8 cellular contexts compared by ENCODE assay signal in genomic region chrX:151920530-151920929, GRCh38. TPM values are rescaled to one million over a fixed set of nuclear protein-coding genes. Genes with fewer than 3 reads are reported as not detected.
"Had no signal": no experiment of that assay in that cellular context is flagged by ENCODE, and none has a peak within 500 bp of the region (broad histone marks: within the 10 kb centered on the region; RNA-seq: fewer than 3 reads in every experiment).

No MANE protein-coding gene starts in this region.

- DNase-seq: IMR-90, KBM-7 had no signal

- H3K27ac ChIP-seq: HL-60 had no signal

- ATAC-seq: HepG2, K562 had no signal

- H3K4me3 ChIP-seq: K562 had no signal

RNA-seq across cellular contexts. Expression of gene MAGEA4, which starts 7.8 kb away (rescaled TPM):
- total RNA-seq: HepG2, HT-29, HT1080, IMR-90 had no signal
- polyA plus RNA-seq: HepG2, IgD-negative memory B cell, IMR-90 had no signal

RNA-seq across cellular contexts. Expression of gene GABRE, which starts 53.9 kb away (rescaled TPM):
- polyA plus RNA-seq: IgD-negative memory B cell had no signal
